Comparison of ENCODE assay signal across 24 cellular contexts in genomic region chr5:72447751-72448150, GRCh38. TPM values are rescaled to one million over a fixed set of nuclear protein-coding genes. Genes with fewer than 3 reads are reported as not detected.
DNase-seq lines count a peak whose midpoint lies in the region; TF ChIP-seq lines count a peak whose summit lies in the region.
"Had no signal": no experiment of that assay in that cellular context is flagged by ENCODE, and none has a peak within 500 bp of the region (broad histone marks: within the 10 kb centered on the region; RNA-seq: fewer than 3 reads in every experiment).

No MANE protein-coding gene starts in this region.

- H3K4me1 Mint-ChIP-seq in Calu3 (ENCODE audit: low read depth, unreplicated experiment) = peaks cover 13% of the 10 kb centered on the region

- BruUV-seq in Calu3 (replicated peaks; lab: Mats Ljungman, UMichigan) = no TSS peak

- no peaks in the 10 kb centered on the region for H3K9me3 ChIP-seq in testis
- H3K9me3 ChIP-seq: A549; BLaER1 treated with 17β-estradiol and CSF1 and Interleukin-3, amounts not matched to agents 10 nM and 100 nM; Caco-2 had no signal

- H3K4me3 ChIP-seq in testis = no peak overlapping the region
- H3K4me3 ChIP-seq: A549; BLaER1 treated with 17β-estradiol and CSF1 and Interleukin-3, amounts not matched to agents 10 nM and 100 nM; GM12878 had no signal

- no peak overlapping the region for H3K27ac ChIP-seq in testis
- H3K27ac ChIP-seq: 22Rv1; A549; BLaER1 treated with 17β-estradiol and CSF1 and Interleukin-3, amounts not matched to agents 10 nM and 100 nM; C4-2B had no signal

- in situ Hi-C loops in SK-MEL-5 (cut with HindIII; ENCODE audit: low pct_unique_long_range_greater_than_20kb, low sequenced_read_pairs) = no loop called here

- TF ChIP-seq CTCF in testis (IDR thresholded peaks at IDR 0.05) (no peak), Calu3 (IDR thresholded peaks at IDR 0.05; ENCODE audit: unreplicated experiment) (no peak)

- no peak for TF ChIP-seq POLR2A in testis (IDR thresholded peaks at IDR 0.05)

- no peaks in the 10 kb centered on the region for H3K36me3 Mint-ChIP-seq in Calu3 (ENCODE audit: insufficient read depth, unreplicated experiment)
- H3K36me3 Mint-ChIP-seq: CD8-positive, alpha-beta T cell had no signal

- DNase-seq in SK-MEL-5 (ENCODE audit: low read depth, low spot score) (peak; percentile 97), foreskin melanocyte (peak; percentile 99), testis (peak; percentile 69), Calu3 (no peak)
- no peak for DNase-seq in activated CD4-positive, alpha-beta T cell treated with anti-CD3 and anti-CD28 coated beads, Interleukin-2, amount 50 U/mL, for 4 hours
- DNase-seq: AML-193; Caco-2; CD4-positive, alpha-beta T cell; CD8-positive, alpha-beta T cell; DMS 273 treated with DMSO at 0.1 percent for 48 hours; DMS153; DND-41; EL; GDM1 had no signal

- peaks cover 2% of the 10 kb centered on the region for H3K9me3 Mint-ChIP-seq in Calu3 (ENCODE audit: low read depth, unreplicated experiment)
- H3K9me3 Mint-ChIP-seq: CD4-positive, alpha-beta T cell; CD8-positive, alpha-beta T cell had no signal

- H3K4me1 ChIP-seq in testis = peaks cover 34% of the 10 kb centered on the region

- WGBS in testis, 2 donors = 65 to 77% methylated on average over 4 of the region's 4 CpGs

- H3K36me3 ChIP-seq in testis (ENCODE audit: low read depth, missing control alignments) = no peaks in the 10 kb centered on the region
- H3K36me3 ChIP-seq: BLaER1 treated with 17β-estradiol and CSF1 and Interleukin-3, amounts not matched to agents 10 nM and 100 nM had no signal

- H3K4me3 Mint-ChIP-seq in Calu3 (ENCODE audit: low read depth, unreplicated experiment) = no peak overlapping the region
- H3K4me3 Mint-ChIP-seq: B cell; CD4-positive, alpha-beta T cell; CD8-positive, alpha-beta T cell had no signal

- H3K27me3 ChIP-seq in testis = no peaks in the 10 kb centered on the region
- H3K27me3 ChIP-seq: BLaER1 treated with 17β-estradiol and CSF1 and Interleukin-3, amounts not matched to agents 10 nM and 100 nM had no signal

- intact Hi-C loops in testis (cut with DNase I; ENCODE audit: low total_unique reads) = no loop called here
- intact Hi-C loops in Calu3 (cut with micrococcal nuclease; ENCODE audit: unreplicated experiment) = no loop called here

- no peak overlapping the region for H3K27ac Mint-ChIP-seq in Calu3 (ENCODE audit: unreplicated experiment)
- H3K27ac Mint-ChIP-seq: B cell; CD4-positive, alpha-beta T cell; CD8-positive, alpha-beta T cell had no signal

- CTCF ChIA-PET in Calu3 (lab: Charles Lee) = no interaction called here

- peaks cover 26% of the 10 kb centered on the region for H3K27me3 Mint-ChIP-seq in Calu3 (ENCODE audit: unreplicated experiment)
- H3K27me3 Mint-ChIP-seq: B cell had no signal

RNA-seq across cellular contexts. Expression of gene ZNF366, which starts 59.5 kb away (rescaled TPM):
- total RNA-seq in SK-MEL-5 (2014; rRNA removed; shearing (Covaris generic)) = 0.03 TPM in 1 of 2 replicates, not detected in the other
- polyA plus RNA-seq in SK-MEL-5 (2015; cell fraction: cytosol; rRNA removed) = 0.02 TPM in 1 of 2 replicates, not detected in the other
- not detected in 2 replicates for polyA plus RNA-seq in SK-MEL-5 (2015; cell fraction: nucleus; rRNA removed)
- total RNA-seq in testis (1 to 10 TPM; 1.4 to 2.2 TPM), Calu3 (2022) (not detected in 2 replicates)
- 0.96 TPM for polyA plus RNA-seq in testis (ENCODE audit: insufficient read depth, low read depth, low replicate concordance)
- total RNA-seq: A172; B cell; Caco-2; CD8-positive, alpha-beta T cell; Daoy; G401 had no signal
- polyA plus RNA-seq: A549, BJ had no signal

Comparison
In these comparisons a context has a peak if more than half of its experiments do, and no peak if none do; other contexts are left out.
1. DNase-seq: peak in SK-MEL-5 (single experiment), foreskin melanocyte (single experiment) and testis (single experiment); none in Calu3 (single experiment) and activated CD4-positive, alpha-beta T cell treated with anti-CD3 and anti-CD28 coated beads, Interleukin-2, amount 50 U/mL, for 4 hours (0 of 2).